Comparison of ENCODE assay signal across 8 cellular contexts in the genomic region with DNA sequence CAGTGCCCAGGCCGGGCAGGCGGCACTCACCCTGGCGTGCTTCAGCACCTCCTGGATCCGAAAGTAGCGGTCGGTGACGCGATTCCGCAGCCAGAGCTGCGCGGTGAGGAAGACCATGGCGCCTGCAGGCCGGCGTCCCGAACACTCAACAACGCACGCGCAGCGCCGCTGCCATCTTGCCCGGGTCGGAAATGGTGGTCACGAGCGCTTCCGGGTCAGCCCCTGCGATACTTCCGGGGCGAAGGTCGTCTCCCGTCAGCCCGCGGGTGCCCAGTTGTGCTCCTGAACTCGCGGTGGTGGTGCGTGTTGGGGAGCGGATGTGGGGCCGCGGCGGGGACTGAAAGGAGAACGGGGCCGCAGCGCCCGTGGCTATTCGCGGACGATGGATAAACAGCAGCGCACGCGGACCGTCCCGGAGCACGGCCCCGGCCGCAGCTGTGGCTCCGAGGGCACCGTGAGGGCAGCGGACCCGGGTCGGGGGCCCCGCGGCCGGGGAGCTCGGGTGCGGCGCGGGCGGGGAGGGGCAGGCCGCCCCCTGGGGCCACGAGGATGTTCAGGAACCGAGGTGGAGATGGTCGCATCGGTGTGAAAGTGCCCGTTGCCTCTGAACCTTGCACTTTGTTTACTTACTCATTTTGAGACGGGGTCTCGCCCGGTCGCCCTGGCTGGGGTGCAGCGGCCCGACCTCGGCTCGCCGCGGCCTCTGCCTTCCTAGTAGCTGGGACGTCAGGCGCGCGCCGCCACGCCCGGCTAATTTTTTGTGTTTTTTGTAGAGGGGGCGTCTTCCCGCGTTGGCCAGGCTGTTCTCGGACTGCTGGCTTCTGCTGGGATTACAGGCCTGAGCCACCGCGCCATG. TPM values are rescaled to one million over a fixed set of nuclear protein-coding genes. Genes with fewer than 3 reads are reported as not detected.
DNase-seq lines count a peak whose midpoint lies in the region; ATAC-seq, FAIRE-seq and TF ChIP-seq lines count a peak whose summit lies in the region.

MRPL20 (minus strand) TSS at position 193 of the 856 bp plus-strand sequence; CDS start at position 117, 76 bp downstream.

- WGBS in transverse colon (ENCODE audit: low coverage in 1 of 2), 2 donors, result 0% methylated on average over 39 of the region's 96 CpGs; no CpG with 5 or more reads in 1 of the 2 donors

- no peaks in the 10 kb centered on the region for H3K9me3 Mint-ChIP-seq in activated naive CD8-positive, alpha-beta T cell treated with anti-CD3 and anti-CD28 coated beads, Interleukin-2, amount 50 U/mL, for 24 hours

- peak; percentile 98 for FAIRE-seq in GM12891 (lab: Jason Lieb, UNC)

- peaks cover 53% of the 10 kb centered on the region for H3K36me3 Mint-ChIP-seq in activated naive CD8-positive, alpha-beta T cell treated with anti-CD3 and anti-CD28 coated beads, Interleukin-2, amount 50 U/mL, for 24 hours (ENCODE audit: low read depth)

- H3K27me3 ChIP-seq in transverse colon, result no peaks in the 10 kb centered on the region

- in situ Hi-C loops in transverse colon (cut with MboI; ENCODE audit: low pct_ligation_motif_present in 1 of 4, low pct_unique_long_range_greater_than_20kb in 1 of 4, low sequenced_read_pairs in 3 of 4), result no loop called here

- H3K4me1 Mint-ChIP-seq in activated naive CD8-positive, alpha-beta T cell treated with anti-CD3 and anti-CD28 coated beads, Interleukin-2, amount 50 U/mL, for 24 hours, result peaks cover 46% of the 10 kb centered on the region

- H3K27ac ChIP-seq in transverse colon, result peak within 1 kb of the TSS; percentile 88 to 95 (median 91)

- intact Hi-C loops in cardiac septum (cut with DNase I) (loop anchor here (1.0 to 2.0 kb wide), 2 partner anchors 8 to 33 kb away; partner anchors contain the start of genes AURKAIP1 and CCNL2), transverse colon (cut with DNase I; ENCODE audit: low total_unique reads) (no loop called here)

- peaks cover 17 to 39% (median 23%) of the 10 kb centered on the region in 4 donors for H3K4me1 ChIP-seq in transverse colon

- H3K4me3 Mint-ChIP-seq in activated naive CD8-positive, alpha-beta T cell treated with anti-CD3 and anti-CD28 coated beads, Interleukin-2, amount 50 U/mL, for 24 hours, result peak within 1 kb of the TSS; percentile 94

- no peaks in the 10 kb centered on the region for H3K9me3 ChIP-seq in transverse colon

- H3K27ac Mint-ChIP-seq in activated naive CD8-positive, alpha-beta T cell treated with anti-CD3 and anti-CD28 coated beads, Interleukin-2, amount 50 U/mL, for 24 hours, result peak within 1 kb of the TSS; percentile 95

- H3K27me3 Mint-ChIP-seq in activated naive CD8-positive, alpha-beta T cell treated with anti-CD3 and anti-CD28 coated beads, Interleukin-2, amount 50 U/mL, for 24 hours, result no peaks in the 10 kb centered on the region

- TF ChIP-seq POLR2A in GM12891 (IDR thresholded peaks at IDR 0.05; ENCODE audit: low read depth, low read length) (peak; percentile 94), transverse colon (IDR thresholded peaks at IDR 0.05) (peak; percentile 82)

- H3K36me3 ChIP-seq in transverse colon, result peaks cover 0 to 18% (median 2%) of the 10 kb centered on the region in 4 donors

- peak in 4 of 5 experiments; percentile 15 to 53 (median 37) for TF ChIP-seq CTCF in transverse colon (IDR thresholded peaks at IDR 0.05)

- H3K4me3 ChIP-seq in transverse colon, result peak within 1 kb of the TSS; percentile 92 to 97 (median 96)

- DNase-seq in GM12891 (ENCODE audit: insufficient read length, low spot score), result peak; percentile 99
- peak; percentile 90 for DNase-seq in NCI-H1436 (lab: John Stamatoyannopoulos, UW)
- peak; percentile 93 for DNase-seq in SW480 (ENCODE audit: low spot score)
- peak; percentile 97 for DNase-seq in activated naive CD8-positive, alpha-beta T cell treated with anti-CD3 and anti-CD28 coated beads, Interleukin-2, amount 50 U/mL, for 24 hours
- peak; percentile 98 for DNase-seq in cardiac septum (ENCODE audit: low spot score)
- peak; percentile 87 for DNase-seq in pons (ENCODE audit: low spot score)
- peak; percentile 95 for DNase-seq in transverse colon

- peak; percentile 93 for ATAC-seq in HG02798 (IDR thresholded peaks at IDR 0.05; ENCODE audit: poor library complexity, unreplicated experiment)
- ATAC-seq in activated naive CD8-positive, alpha-beta T cell treated with anti-CD3 and anti-CD28 coated beads, Interleukin-2, amount 50 U/mL, for 24 hours, result peak; percentile 95

- TF ChIP-seq EP300 in transverse colon (IDR thresholded peaks at IDR 0.05; ENCODE audit: low read depth), result no peak

TF ChIP-seq in GM12891, 5 proteins besides CTCF, POLR2A, EP300 and RAD21:
- TF ChIP-seq POU2F2 (IDR thresholded peaks at IDR 0.05; ENCODE audit: low read depth, low read length) (peak; percentile 57), TAF1 (IDR thresholded peaks at IDR 0.05; ENCODE audit: low read depth, low read length) (peak; percentile 96), SPI1 (IDR thresholded peaks at IDR 0.05; ENCODE audit: low read depth, low read length) (peak; percentile 5; the same call in 1 of the 2 replicates), PAX5 (IDR thresholded peaks at IDR 0.05; ENCODE audit: insufficient read depth, low read length, severe bottlenecking) (peak; percentile 84), POLR2AphosphoS5 (IDR thresholded peaks at IDR 0.05; ENCODE audit: low read depth, low read length) (peak; percentile 96)

RNA-seq across cellular contexts. Expression of gene MRPL20, which starts in this region (rescaled TPM):
- 199 TPM for polyA plus RNA-seq in GM12891 (2012; ENCODE audit: low read depth, missing spikeins)
- 127 TPM for total RNA-seq in cardiac septum
- 100 to 1,000 TPM in 1 of 4 donors, 10 to 100 TPM in 3; 40.0 to 183 (median 97.0) TPM for total RNA-seq in transverse colon

Comparison
In these comparisons a context has a peak if more than half of its experiments do, and no peak if none do; other contexts are left out.
1. Peak in every context shown above with its lines: DNase-seq, ATAC-seq, H3K4me3 ChIP-seq and H3K27ac ChIP-seq.